9 cellular contexts compared by ENCODE assay signal in the genomic region with DNA sequence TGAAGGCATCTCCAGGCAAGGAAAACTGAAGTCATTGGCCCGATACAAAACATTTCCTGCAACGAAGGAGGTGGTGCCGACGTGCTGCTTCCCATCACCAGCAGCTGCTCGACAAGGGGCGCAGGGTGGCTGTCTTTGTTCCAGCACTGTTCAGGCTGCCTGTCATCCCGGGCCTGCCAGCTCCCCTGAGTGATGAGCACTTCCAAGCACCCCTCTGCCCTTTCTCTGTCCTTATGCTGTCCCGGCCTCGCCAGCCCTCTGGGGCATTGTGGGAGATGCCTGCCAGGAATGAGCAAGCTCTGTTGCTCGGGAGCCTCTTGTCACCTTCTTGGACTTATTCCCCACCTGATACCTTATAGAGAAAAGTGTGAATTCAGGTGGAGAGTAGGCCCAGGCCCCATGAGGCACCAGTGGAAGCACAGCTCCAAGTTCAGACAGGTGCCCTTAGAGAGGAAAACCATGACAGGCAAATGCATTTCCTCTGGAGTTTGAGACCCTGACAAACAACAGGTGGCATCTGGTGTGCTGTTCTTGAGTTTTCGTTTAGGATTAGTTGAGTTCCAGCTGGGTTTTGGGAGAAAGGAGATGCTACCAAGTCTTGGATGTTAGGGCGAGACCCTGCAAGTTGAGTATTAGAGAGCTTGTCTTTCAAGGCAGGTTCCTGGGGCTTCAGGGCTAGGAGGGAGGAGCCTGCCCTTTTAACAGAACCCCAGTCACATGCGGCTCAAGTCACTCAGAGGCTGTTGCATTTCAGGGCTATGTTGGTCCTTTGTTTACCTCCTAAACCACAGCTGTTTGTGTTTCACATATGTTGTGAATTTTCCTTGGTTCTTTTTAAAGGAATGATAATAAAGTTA. TPM values are rescaled to one million over a fixed set of nuclear protein-coding genes. Genes with fewer than 3 reads are reported as not detected.
A peak's percentile ranks its signal among the peaks of the same experiment; 100 is the strongest.
DNase-seq lines count a peak whose midpoint lies in the region; ATAC-seq and TF ChIP-seq lines count a peak whose summit lies in the region.
"Had no signal": no experiment of that assay in that cellular context is flagged by ENCODE, and none has a peak within 500 bp of the region (broad histone marks: within the 10 kb centered on the region; RNA-seq: fewer than 3 reads in every experiment).

No MANE protein-coding gene starts in this region.

- H3K27ac Mint-ChIP-seq in activated T-helper 17 cell treated with anti-CD3 and anti-CD28 coated beads, Interleukin-2, amount 50 U/mL, for 72 hours = peak overlapping the region; percentile 69
- no peak overlapping the region for H3K27ac Mint-ChIP-seq in activated T-cell treated with anti-CD3 and anti-CD28 coated beads, Interleukin-2, amount 50 U/mL, for 72 hours

- no peaks in the 10 kb centered on the region for H3K9me2 ChIP-seq in HCT116 (ENCODE audit: insufficient read depth)

- no peaks in the 10 kb centered on the region for H4K20me1 ChIP-seq in HCT116 (ENCODE audit: insufficient read depth)

- H3K27ac ChIP-seq in A673 (ENCODE audit: low read depth, low read length, poor library complexity, severe bottlenecking) (peak overlapping the region; percentile 53), HCT116 (ENCODE audit: low read depth, low read length) (peak overlapping the region; percentile 12)

- intact Hi-C loops in A673 (cut with micrococcal nuclease; ENCODE audit: unreplicated experiment) (loop anchor here (1.0 kb wide), 1 partner anchor 35 kb away; no protein-coding TSS in a partner anchor), HCT116 (cut with micrococcal nuclease) (loop anchor here (1.0 kb wide), 1 partner anchor 35 kb away; no protein-coding TSS in a partner anchor), left cardiac atrium (cut with DNase I) (loop anchor here in 1 of 2 donors (1.0 to 10.0 kb wide), 2 partner anchors 35 to 55 kb away; no protein-coding TSS in a partner anchor)

- H3K9me3 Mint-ChIP-seq in activated T-helper 17 cell treated with anti-CD3 and anti-CD28 coated beads, Interleukin-2, amount 50 U/mL, for 72 hours = no peaks in the 10 kb centered on the region
- no peaks in the 10 kb centered on the region for H3K9me3 Mint-ChIP-seq in activated T-cell treated with anti-CD3 and anti-CD28 coated beads, Interleukin-2, amount 50 U/mL, for 72 hours

- H3K4me3 ChIP-seq in A673 (ENCODE audit: low read depth, low read length, poor library complexity, severe bottlenecking) = no peak overlapping the region
- H3K4me3 ChIP-seq in HCT116 (replicated peaks in 1 of 2; ENCODE audit: low read depth in 1 of 2, low read length in 2 of 2) = no peak overlapping the region

- H3K4me1 Mint-ChIP-seq in activated T-helper 17 cell treated with anti-CD3 and anti-CD28 coated beads, Interleukin-2, amount 50 U/mL, for 72 hours = peaks cover 6% of the 10 kb centered on the region
- H3K4me1 Mint-ChIP-seq in activated T-cell treated with anti-CD3 and anti-CD28 coated beads, Interleukin-2, amount 50 U/mL, for 72 hours (ENCODE audit: low read depth) = peaks cover 13% of the 10 kb centered on the region

- TF ChIP-seq CTCF in A673 (conservative IDR thresholded peaks at IDR 0.05; ENCODE audit: low read depth, low read length) (no peak), HCT116 (IDR thresholded peaks at IDR 0.05 in 2 of 3, conservative IDR thresholded peaks at IDR 0.05 in 1 of 3; ENCODE audit: borderline replicate concordance in 1 of 3, insufficient read depth in 1 of 3, low read depth in 2 of 3, low read length in 2 of 3) (no peak)

- H3K9ac ChIP-seq in HCT116 (ENCODE audit: low read length) = no peak overlapping the region

- CTCF ChIA-PET in A673 (lab: Charles Lee) = interaction anchor here (0.5 to 4.1 kb wide), 2 partner anchors 9 to 35 kb away, joined by 7 to 80 read pairs; no protein-coding TSS in a partner anchor
- CTCF ChIA-PET in HCT116 (lab: Charles Lee) = interaction anchor here (0.9 to 6.0 kb wide), 9 partner anchors 9 to 196 kb away, joined by 3 to 103 read pairs (median 10); a partner anchor contains a TSS

- no peaks in the 10 kb centered on the region for H3K9me3 ChIP-seq in A673 (ENCODE audit: low read depth, low read length, poor library complexity, severe bottlenecking)
- no peaks in the 10 kb centered on the region for H3K9me3 ChIP-seq in HCT116 (ENCODE audit: control insufficient read depth in 1 of 2, insufficient read depth in 1 of 2, low read depth in 1 of 2, low read length in 2 of 2)

- peaks cover 71% of the 10 kb centered on the region for H3K36me3 Mint-ChIP-seq in activated T-helper 17 cell treated with anti-CD3 and anti-CD28 coated beads, Interleukin-2, amount 50 U/mL, for 72 hours (ENCODE audit: low read depth)
- H3K36me3 Mint-ChIP-seq in activated T-cell treated with anti-CD3 and anti-CD28 coated beads, Interleukin-2, amount 50 U/mL, for 72 hours (ENCODE audit: insufficient read depth in 2 of 2) = peaks cover 6 to 30% of the 10 kb centered on the region in 2 donors

- H3K79me2 ChIP-seq in HCT116 (ENCODE audit: insufficient read depth, low read length) = no peaks in the 10 kb centered on the region; the same call in 1 of the 2 replicates

- no peak overlapping the region for H3K4me2 ChIP-seq in HCT116 (ENCODE audit: low read length)

- DNase-seq in A673 (ENCODE audit: low spot score) (no peak), HCT116 (ENCODE audit: low read depth, low spot score) (no peak), left cardiac atrium (peak; percentile 40), KG1 (lab: John Stamatoyannopoulos, UW) (no peak), OCI-M1 (lab: John Stamatoyannopoulos, UW) (no peak), NCI-H2029 (lab: John Stamatoyannopoulos, UW) (no peak)
- no peak for DNase-seq in activated T-cell treated with anti-CD3 and anti-CD28 coated beads, Interleukin-2, amount 50 U/mL, for 72 hours
- DNase-seq: WERI-Rb-1 had no signal

- no peak for TF ChIP-seq POLR2A in HCT116 (IDR thresholded peaks at IDR 0.05; ENCODE audit: borderline replicate concordance, extremely low read depth, insufficient read depth, insufficient read length)

- no peak overlapping the region for H3K4me3 Mint-ChIP-seq in activated T-helper 17 cell treated with anti-CD3 and anti-CD28 coated beads, Interleukin-2, amount 50 U/mL, for 72 hours
- no peak overlapping the region for H3K4me3 Mint-ChIP-seq in activated T-cell treated with anti-CD3 and anti-CD28 coated beads, Interleukin-2, amount 50 U/mL, for 72 hours

- RAD21 ChIA-PET in HCT116 (lab: Charles Lee; ENCODE audit: low non-redundant PET in 1 of 2, low total read pairs in 2 of 2, uncharacterized antibody in 2 of 2, unreplicated experiment in 2 of 2) = interaction anchor here (0.6 to 2.9 kb wide), 3 partner anchors 35 to 78 kb away, joined by 3 to 14 read pairs (median 13); no protein-coding TSS in a partner anchor

- H3K36me3 ChIP-seq in A673 (ENCODE audit: insufficient read depth, low read length, poor library complexity, severe bottlenecking) = peaks cover 63% of the 10 kb centered on the region
- peaks cover 26 to 57% of the 10 kb centered on the region in 2 experiments; a peak in 3 of 4 replicates for H3K36me3 ChIP-seq in HCT116 (ENCODE audit: control insufficient read depth in 1 of 2, insufficient read depth in 2 of 2, low read length in 2 of 2)

- H3K4me1 ChIP-seq in A673 (ENCODE audit: insufficient read depth, low read length, poor library complexity, severe bottlenecking) = no peaks in the 10 kb centered on the region
- peaks cover 5 to 12% of the 10 kb centered on the region in 2 experiments; a peak in 3 of 4 replicates for H3K4me1 ChIP-seq in HCT116 (ENCODE audit: control insufficient read depth in 1 of 2, insufficient read depth in 2 of 2, low read length in 2 of 2)

- ATAC-seq in HCT116 = no peak
- ATAC-seq in activated T-helper 17 cell treated with anti-CD3 and anti-CD28 coated beads, Interleukin-2, amount 50 U/mL, for 72 hours (replicated peaks) = no peak
- peak; percentile 79 to 90 for ATAC-seq in left cardiac atrium
- ATAC-seq in activated T-cell treated with anti-CD3 and anti-CD28 coated beads, Interleukin-2, amount 50 U/mL, for 72 hours (replicated peaks in 1 of 2) = no peak

- POLR2A ChIA-PET in A673 (lab: Charles Lee; ENCODE audit: low non-redundant PET) = no interaction called here
- POLR2A ChIA-PET in HCT116 (lab: Charles Lee) = interaction anchor here (1.2 to 3.7 kb wide), 2 partner anchors 17 to 34 kb away, joined by 3 to 39 read pairs; no protein-coding TSS in a partner anchor

- TF ChIP-seq RAD21 in HCT116 (IDR thresholded peaks at IDR 0.05; ENCODE audit: low read depth) = no peak

- no peak overlapping the region for H2AFZ ChIP-seq in HCT116 (ENCODE audit: low read depth, low read length, poor library complexity, severe bottlenecking)

- no peaks in the 10 kb centered on the region for H3K27me3 Mint-ChIP-seq in activated T-helper 17 cell treated with anti-CD3 and anti-CD28 coated beads, Interleukin-2, amount 50 U/mL, for 72 hours
- H3K27me3 Mint-ChIP-seq in activated T-cell treated with anti-CD3 and anti-CD28 coated beads, Interleukin-2, amount 50 U/mL, for 72 hours (ENCODE audit: low read depth) = no peaks in the 10 kb centered on the region

- TSS peak; percentile 91 for BruUV-seq in A673 (replicated peaks; lab: Mats Ljungman, UMichigan)
- BruUV-seq in HCT116 (replicated peaks; lab: Mats Ljungman, UMichigan) = TSS peak; percentile 80

- H3K27me3 ChIP-seq in A673 (replicated peaks; ENCODE audit: insufficient read depth, low read depth, low read length, poor library complexity) (no peaks in the 10 kb centered on the region), HCT116 (ENCODE audit: insufficient read depth, low read length) (no peaks in the 10 kb centered on the region)

RNA-seq across cellular contexts. Expression of a gene that starts 21.4 kb away (rescaled TPM):
- total RNA-seq in A673 (2021) (2.7 and 3.7 TPM in 2 replicates), HCT116 (2021; ENCODE audit: unreplicated experiment) (45.0 TPM), left cardiac atrium (1 to 10 TPM; 2.9 to 4.1 TPM)
- 25.7 and 27.3 TPM in 2 replicates for polyA plus RNA-seq in HCT116 (2012)
- total RNA-seq in activated T-helper 17 cell treated with anti-CD3 and anti-CD28 coated beads, Interleukin-2, amount 50 U/mL, for 72 hours = 10 to 100 TPM; 18.7 to 41.9 TPM
- 10 to 100 TPM; 41.4 to 59.2 TPM for total RNA-seq in activated T-cell treated with anti-CD3 and anti-CD28 coated beads, Interleukin-2, amount 50 U/mL, for 72 hours

RNA-seq across cellular contexts. Expression of a gene that starts 46.8 kb away (rescaled TPM):
- total RNA-seq in A673 (2021) (36.4 and 39.7 TPM in 2 replicates), HCT116 (2021; ENCODE audit: unreplicated experiment) (40.6 TPM), left cardiac atrium (10 to 100 TPM; 21.4 to 28.7 TPM)
- polyA plus RNA-seq in HCT116 (2012) = 27.1 and 33.4 TPM in 2 replicates
- total RNA-seq in activated T-helper 17 cell treated with anti-CD3 and anti-CD28 coated beads, Interleukin-2, amount 50 U/mL, for 72 hours = 10 to 100 TPM; 38.9 to 44.6 TPM
- total RNA-seq in activated T-cell treated with anti-CD3 and anti-CD28 coated beads, Interleukin-2, amount 50 U/mL, for 72 hours = 10 to 100 TPM; 51.6 to 51.7 TPM

Comparison
In these comparisons a context has a peak if more than half of its experiments do, and no peak if none do; other contexts are left out.
1. ATAC-seq: peak in left cardiac atrium (2 of 2); none in HCT116 (single experiment), activated T-helper 17 cell treated with anti-CD3 and anti-CD28 coated beads, Interleukin-2, amount 50 U/mL, for 72 hours (single experiment) and activated T-cell treated with anti-CD3 and anti-CD28 coated beads, Interleukin-2, amount 50 U/mL, for 72 hours (0 of 2).